In genomic region chr6:102493485-102493884, GRCh38 we compare ENCODE assay signal across 24 cellular contexts.
"Had no signal": no experiment of that assay in that cellular context is flagged by ENCODE, and none has a peak within 500 bp of the region (broad histone marks: within the 10 kb centered on the region; RNA-seq: fewer than 3 reads in every experiment).

No MANE protein-coding gene starts in this region.

- H3K4me1 Mint-ChIP-seq: T-cell had no signal

- H3K36me3 Mint-ChIP-seq: IgD-negative memory B cell, T-cell had no signal

- DNase-seq: MV-4-11, NCI-H1048, NCI-H1105, NCI-H1417, NCI-H1436 treated with DMSO at 0.1 percent for 48 hours, NCI-H1694, NCI-H187 treated with DMSO at 0.1 percent for 48 hours, NCI-H2029 treated with DMSO at 0.1 percent for 48 hours, NCI-H2171 treated with DMSO at 0.1 percent for 48 hours, NCI-H345, NCI-H446 treated with DMSO at 0.1 percent for 48 hours, NCI-H510A treated with DMSO at 0.1 percent for 48 hours, NCI-H526, NCI-H748 treated with DMSO at 0.1 percent for 48 hours, SHP77, SK-N-SH, SW 1271, T-cell had no signal

- H3K4me2 ChIP-seq: KMS-11, SK-N-SH had no signal

- H3K4me3 ChIP-seq: K562 had no signal

- H3K9ac ChIP-seq: KMS-11, SK-N-SH had no signal

- H3K4me3 Mint-ChIP-seq: IgD-negative memory B cell; T-cell; T-helper 1 cell treated with Interleukin-12 subunit alpha and Interleukin-12 subunit beta and Interleukin-4 antibody, amounts not matched to agents 30 μg/mL and 1 μg/mL, for 36 hours had no signal

- H3K27ac Mint-ChIP-seq: IgD-negative memory B cell; T-cell; T-helper 1 cell treated with Interleukin-12 subunit alpha and Interleukin-12 subunit beta and Interleukin-4 antibody, amounts not matched to agents 30 μg/mL and 1 μg/mL, for 36 hours had no signal

- H3K9me3 ChIP-seq: SK-N-SH had no signal

- ATAC-seq: K562, T-cell had no signal

- H3K27me3 Mint-ChIP-seq: IgD-negative memory B cell, T-cell had no signal

- H3K27ac ChIP-seq: HL-60, KMS-11, RWPE1 had no signal
